19 cellular contexts compared by ENCODE assay signal in genomic region chr5:132297211-132297940, GRCh38. TPM values are rescaled to one million over a fixed set of nuclear protein-coding genes. Genes with fewer than 3 reads are reported as not detected.
A peak's percentile ranks its signal among the peaks of the same experiment; 100 is the strongest.
DNase-seq lines count a peak whose midpoint lies in the region; ATAC-seq and TF ChIP-seq lines count a peak whose summit lies in the region.
"Had no signal": no experiment of that assay in that cellular context is flagged by ENCODE, and none has a peak within 500 bp of the region (broad histone marks: within the 10 kb centered on the region; RNA-seq: fewer than 3 reads in every experiment).

No MANE protein-coding gene starts in this region.

- no peaks in the 10 kb centered on the region for H3K9me3 Mint-ChIP-seq in MCF 10A (ENCODE audit: unreplicated experiment)
- H3K9me3 Mint-ChIP-seq in central memory CD8-positive, alpha-beta T cell: no peaks in the 10 kb centered on the region
- no peaks in the 10 kb centered on the region for H3K9me3 Mint-ChIP-seq in osteocyte (ENCODE audit: unreplicated experiment)
- H3K9me3 Mint-ChIP-seq: H9 had no signal

- no peak for DNase-seq in MCF 10A (ENCODE audit: unreplicated experiment)
- no peak for DNase-seq in breast epithelium (ENCODE audit: low spot score in 2 of 2)
- no peak for DNase-seq in central memory CD8-positive, alpha-beta T cell (ENCODE audit: low spot score in 2 of 2)
- peak; percentile 46 for DNase-seq in osteocyte (ENCODE audit: extremely low spot score, unreplicated experiment)
- DNase-seq in activated CD4-positive, alpha-beta T cell treated with anti-CD3 and anti-CD28 coated beads for 4 hours: no peak
- DNase-seq in G401 (ENCODE audit: low spot score): no peak
- DNase-seq in iPS-NIHi11 (ENCODE audit: low spot score): no peak
- DNase-seq: DMS53, H9, NCI-H1417, NCI-H1694 treated with DMSO at 0.1 percent for 48 hours, NCI-H446 treated with DMSO at 0.1 percent for 48 hours, NCI-H526 treated with DMSO at 0.1 percent for 48 hours, Right ventricle myocardium superior had no signal

- BruUV-seq in MCF 10A (replicated peaks; lab: Mats Ljungman, UMichigan): no TSS peak

- H3K27me3 Mint-ChIP-seq in MCF 10A (ENCODE audit: insufficient read depth, unreplicated experiment): no peaks in the 10 kb centered on the region
- H3K27me3 Mint-ChIP-seq in central memory CD8-positive, alpha-beta T cell: peaks cover 33% of the 10 kb centered on the region
- H3K27me3 Mint-ChIP-seq in osteocyte (ENCODE audit: unreplicated experiment): no peaks in the 10 kb centered on the region

- H3K36me3 ChIP-seq in breast epithelium: no peaks in the 10 kb centered on the region

- H3K4me3 Mint-ChIP-seq in MCF 10A (ENCODE audit: unreplicated experiment) (peak overlapping the region; percentile 98), osteocyte (ENCODE audit: unreplicated experiment) (no peak overlapping the region)
- H3K4me3 Mint-ChIP-seq in central memory CD8-positive, alpha-beta T cell: no peak overlapping the region
- H3K4me3 Mint-ChIP-seq: H9 had no signal

- peaks cover 0 to 6% of the 10 kb centered on the region in 2 donors for H3K4me1 ChIP-seq in breast epithelium

- H3K27ac Mint-ChIP-seq in MCF 10A (ENCODE audit: low read depth, unreplicated experiment): peak overlapping the region; percentile 33
- peak overlapping the region; percentile 41 for H3K27ac Mint-ChIP-seq in central memory CD8-positive, alpha-beta T cell (ENCODE audit: low read depth)
- no peak overlapping the region for H3K27ac Mint-ChIP-seq in osteocyte (ENCODE audit: unreplicated experiment)

- no peak for TF ChIP-seq POLR2A in breast epithelium (IDR thresholded peaks at IDR 0.05)

- no peak overlapping the region for H3K27ac ChIP-seq in breast epithelium
- H3K27ac ChIP-seq: C4-2B, GM23248, KMS-11 had no signal

- H3K27me3 ChIP-seq in breast epithelium: no peaks in the 10 kb centered on the region

- no peak overlapping the region for H3K4me3 ChIP-seq in breast epithelium

- H3K36me3 Mint-ChIP-seq in MCF 10A (ENCODE audit: insufficient read depth, unreplicated experiment) (peaks cover 23% of the 10 kb centered on the region), osteocyte (ENCODE audit: unreplicated experiment) (no peaks in the 10 kb centered on the region)
- H3K36me3 Mint-ChIP-seq in central memory CD8-positive, alpha-beta T cell (ENCODE audit: insufficient read depth): no peaks in the 10 kb centered on the region

- H3K9me3 ChIP-seq in breast epithelium: no peaks in the 10 kb centered on the region

- TF ChIP-seq CTCF in MCF 10A (IDR thresholded peaks at IDR 0.05; ENCODE audit: unreplicated experiment) (no peak), breast epithelium (IDR thresholded peaks at IDR 0.05) (no peak), osteocyte (IDR thresholded peaks at IDR 0.05) (no peak)

- H3K4me1 Mint-ChIP-seq in MCF 10A (ENCODE audit: insufficient read depth, unreplicated experiment) (peaks cover 60% of the 10 kb centered on the region), osteocyte (ENCODE audit: unreplicated experiment) (peaks cover 20% of the 10 kb centered on the region)
- peaks cover 12% of the 10 kb centered on the region for H3K4me1 Mint-ChIP-seq in central memory CD8-positive, alpha-beta T cell

- CTCF ChIA-PET in MCF 10A (lab: Yijun Ruan, JAX): interaction anchor here (0.5 to 8.0 kb wide), 6 partner anchors 19 to 986 kb away, joined by 3 to 69 read pairs (median 4); no protein-coding TSS in a partner anchor

- POLR2A ChIA-PET in MCF 10A (lab: Yijun Ruan, JAX): interaction anchor here (0.6 to 5.0 kb wide), 4 partner anchors 14 to 70 kb away, joined by 3 to 178 read pairs (median 6); partner anchors contain the start of gene SLC22A5

- intact Hi-C loops in MCF 10A (cut with micrococcal nuclease) (loop anchor here (10.0 kb wide), 1 partner anchor 197 kb away; the partner anchor contains the start of gene IRF1), breast epithelium (cut with DNase I; ENCODE audit: low total_unique reads) (no loop called here)

- ATAC-seq in central memory CD8-positive, alpha-beta T cell (replicated peaks; ENCODE audit: extremely low read depth, poor library complexity, severe bottlenecking): no peak

- in situ Hi-C loops in G401 (cut with HindIII; ENCODE audit: low sequenced_read_pairs): no loop called here

RNA-seq across cellular contexts. Expression of gene SLC22A4, which starts 3.2 kb away (rescaled TPM):
- total RNA-seq in MCF 10A (2022) (13.5 and 17.5 TPM in 2 replicates), breast epithelium (1 to 10 TPM; 1.3 to 4.5 (median 2.3) TPM), osteocyte (1.4 and 2.5 TPM in 2 replicates)
- 0.31 TPM in 1 of 2 replicates, not detected in the other for total RNA-seq in G401 (2014; rRNA removed; shearing (Covaris generic))

RNA-seq across cellular contexts. Expression of gene PDLIM4, which starts 39.9 kb away (rescaled TPM):
- total RNA-seq in MCF 10A (2022) (91.4 and 101 TPM in 2 replicates), breast epithelium (100 to 1,000 TPM in 1 of 3 donors, 10 to 100 TPM in 1, 1 to 10 TPM in 1; 9.0 to 102 (median 71.4) TPM), osteocyte (42.7 and 47.8 TPM in 2 replicates)
- not detected in 2 replicates for total RNA-seq in G401 (2014; rRNA removed; shearing (Covaris generic))
- total RNA-seq: A172, HT1080 had no signal
